ENCODE assay signal across 17 cellular contexts in the genomic region with DNA sequence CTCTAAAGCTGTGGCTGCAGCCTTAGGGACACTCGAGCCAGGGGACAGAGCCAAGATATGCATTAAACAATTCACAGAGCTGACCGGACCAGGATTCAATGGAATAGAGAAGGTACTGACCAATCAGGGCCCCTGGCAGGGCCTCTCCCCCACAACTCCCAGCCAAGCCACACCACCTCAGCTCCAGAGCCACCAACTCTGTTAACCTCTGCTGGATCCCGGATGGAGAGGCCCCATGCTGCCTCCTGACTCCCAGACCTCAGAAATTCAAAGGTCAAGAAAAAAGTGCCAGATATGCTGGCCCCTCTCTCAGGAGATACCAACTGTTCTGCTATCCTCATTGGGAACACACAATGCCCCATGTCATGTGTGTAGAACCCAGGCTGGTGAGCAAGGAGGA.
DNase-seq lines count a peak whose midpoint lies in the region; ATAC-seq and TF ChIP-seq lines count a peak whose summit lies in the region.
"Had no signal": no experiment of that assay in that cellular context is flagged by ENCODE, and none has a peak within 500 bp of the region (broad histone marks: within the 10 kb centered on the region; RNA-seq: fewer than 3 reads in every experiment).

No MANE protein-coding gene starts in this region.

- H3K9me3 ChIP-seq in heart right ventricle (no peaks in the 10 kb centered on the region), neutrophil (no peaks in the 10 kb centered on the region), upper lobe of left lung (no peaks in the 10 kb centered on the region)
- H3K9me3 ChIP-seq: left lung had no signal

- WGBS in heart right ventricle, 2 donors: 57 to 59% methylated on average over 3 of the region's 3 CpGs
- WGBS in upper lobe of left lung, 2 donors: 50 to 51% methylated on average over 2 to 3 of the region's 3 CpGs

- peaks cover 0 to 97% (median 58%) of the 10 kb centered on the region in 9 donors for H3K36me3 ChIP-seq in heart right ventricle
- H3K36me3 ChIP-seq in neutrophil: peaks cover 95% of the 10 kb centered on the region
- peaks cover 32 to 95% (median 74%) of the 10 kb centered on the region in 4 donors for H3K36me3 ChIP-seq in upper lobe of left lung

- H3K4me3 ChIP-seq in heart right ventricle (peak overlapping the region in 6 of 10 donors; percentile 5 to 16 (median 8)), coronary artery (peak overlapping the region; percentile 59), neutrophil (ENCODE audit: low read depth in 1 of 2, low read length in 1 of 2) (no peak overlapping the region), upper lobe of left lung (no peak overlapping the region)
- H3K4me3 ChIP-seq: left lung, smooth muscle cell had no signal

- no peak for TF ChIP-seq CTCF in heart right ventricle (IDR thresholded peaks at IDR 0.05)
- no peak for TF ChIP-seq CTCF in coronary artery (IDR thresholded peaks at IDR 0.05)
- TF ChIP-seq CTCF in neutrophil (IDR thresholded peaks at IDR 0.05): no peak
- no peak for TF ChIP-seq CTCF in upper lobe of left lung (IDR thresholded peaks at IDR 0.05)

- no peak for TF ChIP-seq POLR2A in upper lobe of left lung (IDR thresholded peaks at IDR 0.05)

- H3K27ac ChIP-seq in heart right ventricle (peak overlapping the region; percentile 35 to 95 (median 76)), coronary artery (peak overlapping the region; percentile 94 to 98), neutrophil (peak overlapping the region; percentile 48), upper lobe of left lung (peak overlapping the region; percentile 30 to 90 (median 78))
- H3K27ac ChIP-seq: epithelial cell of prostate, KMS-11, WERI-Rb-1 had no signal

- intact Hi-C loops in heart right ventricle (cut with DNase I) (no loop called here), Right ventricle myocardium inferior (cut with DNase I) (loop anchor here (10.0 kb wide), 1 partner anchor 1119 kb away; no protein-coding TSS in a partner anchor)

- ATAC-seq in heart right ventricle: peak in 1 of 8 donors; percentile 4
- ATAC-seq in Right ventricle myocardium inferior: no peak
- no peak for ATAC-seq in upper lobe of left lung (ENCODE audit: low FRiP score in 2 of 2)
- no peak for ATAC-seq in HG02623 (IDR thresholded peaks at IDR 0.05; ENCODE audit: unreplicated experiment)
- ATAC-seq: left lung had no signal

- DNase-seq in heart right ventricle (no peak), Right ventricle myocardium inferior (ENCODE audit: missing footprints) (no peak), coronary artery (ENCODE audit: low spot score) (no peak), upper lobe of left lung (no peak), foreskin melanocyte (no peak)
- DNase-seq in stimulated activated CD4-positive, alpha-beta T cell treated with anti-CD3 and anti-CD28 coated beads, Interleukin-12 subunit alpha, Interleukin-12 subunit beta, amount 100 ng/mL, for 4 hours: no peak
- DNase-seq: activated T-cell treated with anti-CD3 and anti-CD28 coated beads, Interleukin-2, amount 50 U/mL, for 1 hour; DMS79; hippocampal formation; left lung; NCI-H146; WERI-Rb-1 had no signal

- H3K4me1 ChIP-seq in heart right ventricle (peaks cover 62 to 97% (median 95%) of the 10 kb centered on the region in 9 donors), neutrophil (ENCODE audit: control insufficient read depth in 1 of 2, insufficient read depth in 1 of 2, low read depth in 1 of 2, low read length in 1 of 2) (peaks cover 20 to 25% of the 10 kb centered on the region in 2 experiments), upper lobe of left lung (peaks cover 95 to 98% (median 97%) of the 10 kb centered on the region in 4 donors)

- H3K27me3 ChIP-seq in heart right ventricle (no peaks in the 10 kb centered on the region), neutrophil (no peaks in the 10 kb centered on the region), upper lobe of left lung (no peaks in the 10 kb centered on the region)
- H3K27me3 ChIP-seq: left lung had no signal

- TF ChIP-seq EP300 in upper lobe of left lung (IDR thresholded peaks at IDR 0.05): no peak

Comparison
In these comparisons a context has a peak if more than half of its experiments do, and no peak if none do; other contexts are left out.
1. H3K4me3 ChIP-seq: peak in heart right ventricle (6 of 10) and coronary artery (single experiment); none in neutrophil (0 of 2) and upper lobe of left lung (0 of 4).
2. Peak in every context shown above with its lines, with median percentiles within 50 percentile points of each other: H3K27ac ChIP-seq.